34 cellular contexts compared by ENCODE assay signal in genomic region chr4:152456609-152457008, GRCh38.
"Had no signal": no experiment of that assay in that cellular context is flagged by ENCODE, and none has a peak within 500 bp of the region (broad histone marks: within the 10 kb centered on the region; RNA-seq: fewer than 3 reads in every experiment).

No MANE protein-coding gene starts in this region.

- H3K4me3 ChIP-seq: coronary artery, dorsolateral prefrontal cortex, esophagus squamous epithelium, pancreas, prostate gland, stomach, thyroid gland, upper lobe of left lung, vagina had no signal

- H3K27ac Mint-ChIP-seq: activated CD4-positive, alpha-beta T cell treated with anti-CD3 and anti-CD28 coated beads, Interleukin-2, amount 10 ng/mL, durations not matched to agents 7 days and 5 days; activated CD8-positive, alpha-beta T cell treated with anti-CD3 and anti-CD28 coated beads for 36 hours; activated naive CD8-positive, alpha-beta T cell treated with anti-CD3 and anti-CD28 coated beads, Interleukin-2, amount 50 U/mL, for 24 hours; activated T-helper 17 cell treated with anti-CD3 and anti-CD28 coated beads, Interleukin-2, amount 50 U/mL, for 72 hours; mesothelial cell of epicardium; WTC11 had no signal

- DNase-seq: activated CD4-positive, alpha-beta T cell treated with anti-CD3 and anti-CD28 coated beads for 1 hour; activated CD4-positive, alpha-beta T cell treated with anti-CD3 and anti-CD28 coated beads, Interleukin-2, amount 10 ng/mL, durations not matched to agents 7 days and 5 days; activated CD8-positive, alpha-beta T cell treated with anti-CD3 and anti-CD28 coated beads for 36 hours; activated gamma-delta T cell treated with Interleukin-2 at 50 U/mL for 16 hours; activated naive CD8-positive, alpha-beta T cell treated with anti-CD3 and anti-CD28 coated beads, Interleukin-2, amount 50 U/mL, for 24 hours; activated T-cell treated with anti-CD3 and anti-CD28 coated beads, Interleukin-2, amount 50 U/mL, for 4 hours; amygdala; cerebellar nuclear complex; dorsolateral prefrontal cortex; effector memory CD4-positive, alpha-beta T cell; esophagus squamous epithelium; islet precursor cell; left cardiac atrium; left ventricle myocardium superior; naive B cell; nucleus accumbens; pancreas; retina; stimulated activated CD4-positive, alpha-beta T cell treated with anti-CD3 and anti-CD28 coated beads, Interleukin-12 subunit alpha, Interleukin-12 subunit beta, amount 100 ng/mL, for 4 hours; stimulated activated CD4-positive, alpha-beta T cell treated with anti-CD3 and anti-CD28 coated beads, Interleukin-4, amount 100 ng/mL, for 1 hour; stomach; T-helper 2 cell; thyroid gland had no signal

- H3K9me3 Mint-ChIP-seq: activated CD4-positive, alpha-beta T cell treated with anti-CD3 and anti-CD28 coated beads, Interleukin-2, amount 10 ng/mL, durations not matched to agents 7 days and 5 days; activated CD8-positive, alpha-beta T cell treated with anti-CD3 and anti-CD28 coated beads for 36 hours; activated naive CD4-positive, alpha-beta T cell treated with anti-CD3 and anti-CD28 coated beads, Interleukin-2, amount 50 U/mL, for 24 hours; activated naive CD8-positive, alpha-beta T cell treated with anti-CD3 and anti-CD28 coated beads, Interleukin-2, amount 50 U/mL, for 24 hours; activated T-cell treated with anti-CD3 and anti-CD28 coated beads, Interleukin-2, amount 50 U/mL, for 4 hours; activated T-helper 17 cell treated with anti-CD3 and anti-CD28 coated beads, Interleukin-2, amount 50 U/mL, for 72 hours; mesothelial cell of epicardium; naive B cell; neural crest cell; WTC11 had no signal

- ATAC-seq: activated CD8-positive, alpha-beta T cell treated with anti-CD3 and anti-CD28 coated beads for 36 hours; activated naive CD8-positive, alpha-beta T cell treated with anti-CD3 and anti-CD28 coated beads, Interleukin-2, amount 50 U/mL, for 24 hours; activated T-cell treated with anti-CD3 and anti-CD28 coated beads, Interleukin-2, amount 50 U/mL, for 4 hours; activated T-helper 17 cell treated with anti-CD3 and anti-CD28 coated beads, Interleukin-2, amount 50 U/mL, for 72 hours; left cardiac atrium; left ventricle myocardium superior; sciatic nerve; WTC11 had no signal

- FAIRE-seq: pancreas had no signal

- H3K36me3 Mint-ChIP-seq: mesothelial cell of epicardium, naive B cell, WTC11 had no signal

- H3K27me3 Mint-ChIP-seq: activated CD4-positive, alpha-beta T cell treated with anti-CD3 and anti-CD28 coated beads, Interleukin-2, amount 10 ng/mL, durations not matched to agents 7 days and 5 days; activated CD8-positive, alpha-beta T cell treated with anti-CD3 and anti-CD28 coated beads for 36 hours; activated naive CD4-positive, alpha-beta T cell treated with anti-CD3 and anti-CD28 coated beads, Interleukin-2, amount 50 U/mL, for 24 hours; activated naive CD8-positive, alpha-beta T cell treated with anti-CD3 and anti-CD28 coated beads, Interleukin-2, amount 50 U/mL, for 24 hours; activated T-helper 17 cell treated with anti-CD3 and anti-CD28 coated beads, Interleukin-2, amount 50 U/mL, for 72 hours; naive B cell had no signal

- H3K4me3 Mint-ChIP-seq: activated CD4-positive, alpha-beta T cell treated with anti-CD3 and anti-CD28 coated beads, Interleukin-2, amount 10 ng/mL, durations not matched to agents 7 days and 5 days; activated CD8-positive, alpha-beta T cell treated with anti-CD3 and anti-CD28 coated beads for 36 hours; activated naive CD4-positive, alpha-beta T cell treated with anti-CD3 and anti-CD28 coated beads, Interleukin-2, amount 50 U/mL, for 24 hours; activated naive CD8-positive, alpha-beta T cell treated with anti-CD3 and anti-CD28 coated beads, Interleukin-2, amount 50 U/mL, for 24 hours; activated T-cell treated with anti-CD3 and anti-CD28 coated beads, Interleukin-2, amount 50 U/mL, for 4 hours; activated T-helper 17 cell treated with anti-CD3 and anti-CD28 coated beads, Interleukin-2, amount 50 U/mL, for 72 hours; mesothelial cell of epicardium; neural crest cell; WTC11 had no signal

- H3K27ac ChIP-seq: coronary artery, dorsolateral prefrontal cortex, esophagus squamous epithelium, pancreas, prostate gland, skin epidermis, stomach, thyroid gland, upper lobe of left lung, vagina had no signal
